In genomic region chr5:175534070-175534932, GRCh38 we compare ENCODE assay signal across 8 cellular contexts. TPM values are rescaled to one million over a fixed set of nuclear protein-coding genes. Genes with fewer than 3 reads are reported as not detected.
A peak's percentile ranks its signal among the peaks of the same experiment; 100 is the strongest.
DNase-seq lines count a peak whose midpoint lies in the region; ATAC-seq and TF ChIP-seq lines count a peak whose summit lies in the region.

No MANE protein-coding gene starts in this region.

- H3K4me1 ChIP-seq in CD4-positive, alpha-beta memory T cell (ENCODE audit: insufficient read depth, low read length): peaks cover 14% of the 10 kb centered on the region

- POLR2A ChIA-PET in CD4-positive, alpha-beta memory T cell (lab: Charles Lee; ENCODE audit: partially characterized antibody): interaction anchor here (0.7 to 2.0 kb wide), 8 partner anchors 14 to 162 kb away, joined by 3 to 10 read pairs (median 4); partner anchors contain the start of gene SFXN1
- POLR2A ChIA-PET in activated CD4-positive, alpha-beta memory T cell treated with anti-CD3 and anti-CD28 coated beads, Interleukin-2, amount 10 ng/mL, durations not matched to agents 7 days and 5 days (lab: Charles Lee): interaction anchor here (0.5 to 1.4 kb wide), 6 partner anchors 13 to 196 kb away, joined by 3 to 4 read pairs (median 4); no protein-coding TSS in a partner anchor

- H3K9me3 ChIP-seq in CD4-positive, alpha-beta memory T cell (ENCODE audit: control insufficient read depth in 1 of 2, low read length in 2 of 2): no peaks in the 10 kb centered on the region

- peak overlapping the region in 6 of 7 donors; percentile 9 to 85 (median 46) for H3K27ac Mint-ChIP-seq in CD4-positive, alpha-beta memory T cell
- no peak overlapping the region for H3K27ac Mint-ChIP-seq in activated CD4-positive, alpha-beta memory T cell treated with anti-CD3 and anti-CD28 coated beads, Interleukin-2, amount 10 ng/mL, durations not matched to agents 7 days and 5 days

- intact Hi-C loops in CD4-positive, alpha-beta memory T cell (cut with micrococcal nuclease): loop anchor here (1.0 to 5.0 kb wide), 4 partner anchors 33 to 184 kb away; partner anchors contain the start of gene HRH2
- intact Hi-C loops in dorsolateral prefrontal cortex (cut with DNase I): loop anchor here (2.0 to 5.0 kb wide), 2 partner anchors 184 to 193 kb away; no protein-coding TSS in a partner anchor

- H3K27ac ChIP-seq in CD4-positive, alpha-beta memory T cell (ENCODE audit: low read depth, low read length): no peak overlapping the region
- peak overlapping the region in 17 of 59 donors; percentile 8 to 81 (median 36) for H3K27ac ChIP-seq in dorsolateral prefrontal cortex

- H3K36me3 Mint-ChIP-seq in CD4-positive, alpha-beta memory T cell: peaks cover 0 to 17% of the 10 kb centered on the region in 2 donors
- peaks cover 26% of the 10 kb centered on the region for H3K36me3 Mint-ChIP-seq in activated CD4-positive, alpha-beta memory T cell treated with anti-CD3 and anti-CD28 coated beads, Interleukin-2, amount 10 ng/mL, durations not matched to agents 7 days and 5 days (ENCODE audit: low read depth)

- TF ChIP-seq CTCF in dorsolateral prefrontal cortex (IDR thresholded peaks at IDR 0.05 in 54 of 56, conservative IDR thresholded peaks at IDR 0.05 in 2 of 56; ENCODE audit: low read depth in 1 of 56, partially characterized antibody in 56 of 56): peak; percentile 85 to 100 (median 98)

- H3K4me1 Mint-ChIP-seq in CD4-positive, alpha-beta memory T cell: peaks cover 9 to 24% (median 19%) of the 10 kb centered on the region in 4 donors
- H3K4me1 Mint-ChIP-seq in activated CD4-positive, alpha-beta memory T cell treated with anti-CD3 and anti-CD28 coated beads, Interleukin-2, amount 10 ng/mL, durations not matched to agents 7 days and 5 days: peaks cover 35% of the 10 kb centered on the region

- peak overlapping the region; percentile 65 to 77 (median 69) for H3K4me3 Mint-ChIP-seq in CD4-positive, alpha-beta memory T cell
- peak overlapping the region; percentile 45 for H3K4me3 Mint-ChIP-seq in activated CD4-positive, alpha-beta memory T cell treated with anti-CD3 and anti-CD28 coated beads, Interleukin-2, amount 10 ng/mL, durations not matched to agents 7 days and 5 days

- no peaks in the 10 kb centered on the region for H3K27me3 ChIP-seq in CD4-positive, alpha-beta memory T cell (ENCODE audit: insufficient read depth, low read length)
- peaks cover 0 to 3% (median 0%) of the 10 kb centered on the region in 45 donors for H3K27me3 ChIP-seq in dorsolateral prefrontal cortex

- ATAC-seq in GM19455 (IDR thresholded peaks at IDR 0.05; ENCODE audit: unreplicated experiment) (peak; percentile 83), HG03558 (IDR thresholded peaks at IDR 0.05; ENCODE audit: extremely low read depth, unreplicated experiment) (peak; percentile 82)

- CTCF ChIA-PET in CD4-positive, alpha-beta memory T cell (lab: Charles Lee; ENCODE audit: partially characterized antibody): interaction anchor here (0.6 to 8.9 kb wide), 65 partner anchors 8 to 1126 kb away, joined by 3 to 138 read pairs (median 5); no protein-coding TSS in a partner anchor
- CTCF ChIA-PET in activated CD4-positive, alpha-beta memory T cell treated with anti-CD3 and anti-CD28 coated beads, Interleukin-2, amount 10 ng/mL, durations not matched to agents 7 days and 5 days (lab: Charles Lee): interaction anchor here (0.5 to 5.1 kb wide), 42 partner anchors 9 to 911 kb away, joined by 3 to 79 read pairs (median 5); no protein-coding TSS in a partner anchor

- DNase-seq in CD4-positive, alpha-beta memory T cell: peak; percentile 77 to 82 (median 81)
- DNase-seq in NCI-H82 (lab: John Stamatoyannopoulos, UW): peak; percentile 87
- DNase-seq in activated CD4-positive, alpha-beta memory T cell treated with anti-CD3 and anti-CD28 coated beads, Interleukin-2, amount 10 ng/mL, durations not matched to agents 7 days and 5 days: peak; percentile 86
- DNase-seq in dorsolateral prefrontal cortex: peak; percentile 68 to 88 (median 85)
- DNase-seq in lung microvascular endothelial cell (ENCODE audit: low read depth in 2 of 2): peak; percentile 79 to 83
- DNase-seq in stimulated activated CD8-positive, alpha-beta memory T cell treated with anti-CD3 and anti-CD28 coated beads, Interleukin-12 subunit alpha, Interleukin-12 subunit beta, amount 100 ng/mL, for 4 hours (ENCODE audit: low read depth): peak; percentile 67

- peak overlapping the region in 1 of 2 donors; percentile 14 for H3K4me3 ChIP-seq in CD4-positive, alpha-beta memory T cell (ENCODE audit: low read length in 2 of 2)
- peak overlapping the region in 39 of 59 donors; percentile 10 to 52 (median 37) for H3K4me3 ChIP-seq in dorsolateral prefrontal cortex

- H3K27me3 Mint-ChIP-seq in CD4-positive, alpha-beta memory T cell: no peaks in the 10 kb centered on the region
- no peaks in the 10 kb centered on the region for H3K27me3 Mint-ChIP-seq in activated CD4-positive, alpha-beta memory T cell treated with anti-CD3 and anti-CD28 coated beads, Interleukin-2, amount 10 ng/mL, durations not matched to agents 7 days and 5 days

- peaks cover 7% of the 10 kb centered on the region for H3K36me3 ChIP-seq in CD4-positive, alpha-beta memory T cell (ENCODE audit: insufficient read depth, low read length)

- H3K9me3 Mint-ChIP-seq in CD4-positive, alpha-beta memory T cell: no peaks in the 10 kb centered on the region
- no peaks in the 10 kb centered on the region for H3K9me3 Mint-ChIP-seq in activated CD4-positive, alpha-beta memory T cell treated with anti-CD3 and anti-CD28 coated beads, Interleukin-2, amount 10 ng/mL, durations not matched to agents 7 days and 5 days

RNA-seq across cellular contexts. Expression of gene SFXN1, which starts 55.9 kb away (rescaled TPM):
- total RNA-seq in CD4-positive, alpha-beta memory T cell: 100 to 1,000 TPM in 1 of 2 experiments, 10 to 100 TPM in 1; 99.2 to 111 TPM
- 10 to 100 TPM; 75.9 to 83.9 TPM for polyA plus RNA-seq in CD4-positive, alpha-beta memory T cell
- total RNA-seq in activated CD4-positive, alpha-beta memory T cell treated with anti-CD3 and anti-CD28 coated beads, Interleukin-2, amount 10 ng/mL, durations not matched to agents 7 days and 5 days: 100 to 1,000 TPM; 206 to 216 TPM
- total RNA-seq in dorsolateral prefrontal cortex (100 to 1,000 TPM in 2 of 120 experiments, 10 to 100 TPM in 118; 42.8 to 104 (median 78.6) TPM), lung microvascular endothelial cell (36.3 and 41.2 TPM in 2 replicates)
